Comparison of ENCODE assay signal across 20 cellular contexts in the genomic region with DNA sequence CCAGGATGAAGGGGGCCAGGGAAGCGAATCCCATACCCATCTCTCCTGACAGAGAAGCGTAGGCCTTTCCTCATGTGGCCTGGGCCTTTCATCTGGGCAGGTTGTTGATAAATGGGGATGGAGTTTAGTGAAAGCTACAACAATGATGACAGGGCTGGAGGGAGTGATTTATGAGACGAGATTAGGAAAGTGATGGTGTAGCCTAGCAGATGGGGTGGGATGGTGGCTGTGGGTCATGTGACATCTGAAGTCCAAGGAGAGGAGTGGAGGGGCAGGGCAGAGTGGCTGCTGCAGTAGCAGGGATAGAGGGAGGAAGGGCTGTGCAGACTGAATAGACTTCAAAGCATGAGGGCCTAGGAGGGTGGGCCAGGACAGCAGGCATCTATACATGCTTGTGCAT.
"Had no signal": no experiment of that assay in that cellular context is flagged by ENCODE, and none has a peak within 500 bp of the region (broad histone marks: within the 10 kb centered on the region; RNA-seq: fewer than 3 reads in every experiment).

No MANE protein-coding gene starts in this region.

- H3K9me3 Mint-ChIP-seq: neural progenitor cell had no signal

- ATAC-seq: gastroesophageal sphincter, lower lobe of right lung, natural killer cell had no signal

- DNase-seq: dermis blood vessel endothelial cell; esophagus squamous epithelium; foreskin fibroblast; glutamatergic neuron; islet precursor cell; left ventricle myocardium inferior; lower lobe of right lung; natural killer cell; nucleus accumbens; ovary; small intestine; stimulated activated CD4-positive, alpha-beta T cell treated with anti-CD3 and anti-CD28 coated beads, Interleukin-12 subunit alpha, Interleukin-12 subunit beta, amount 100 ng/mL, for 4 hours; stimulated activated naive CD4-positive, alpha-beta T cell; thyroid gland; upper lobe of left lung; uterus had no signal

- H3K27ac Mint-ChIP-seq: memory B cell, mesothelial cell of epicardium, natural killer cell, neural progenitor cell had no signal

- H3K4me3 Mint-ChIP-seq: memory B cell, mesothelial cell of epicardium, natural killer cell, neural progenitor cell had no signal

- H3K27me3 Mint-ChIP-seq: memory B cell had no signal
